Comparison of ENCODE assay signal across 8 cellular contexts in genomic region chr5:180209137-180209581, GRCh38. TPM values are rescaled to one million over a fixed set of nuclear protein-coding genes. Genes with fewer than 3 reads are reported as not detected.
DNase-seq lines count a peak whose midpoint lies in the region; ATAC-seq and TF ChIP-seq lines count a peak whose summit lies in the region.

Gene RASGEF1C (minus strand): TSS chr5:180209211. CDS start chr5:180138052, 71,159 bp downstream.

- in situ Hi-C loops in HAP-1 (cut with MboI; ENCODE audit: low sequenced_read_pairs) = no loop called here

- H3K27ac Mint-ChIP-seq in naive thymus-derived CD4-positive, alpha-beta T cell = peak within 1 kb of the TSS in 1 of 9 donors; percentile 52

- H3K27me3 ChIP-seq in HAP-1 (ENCODE audit: low read depth) = no peaks in the 10 kb centered on the region
- peaks cover 0 to 66% (median 10%) of the 10 kb centered on the region in 4 donors for H3K27me3 ChIP-seq in esophagus muscularis mucosa
- peaks cover 0 to 7% of the 10 kb centered on the region in 2 donors for H3K27me3 ChIP-seq in naive thymus-derived CD4-positive, alpha-beta T cell (ENCODE audit: control insufficient read depth in 2 of 2, insufficient read depth in 2 of 2, low read length in 2 of 2)

- WGBS in esophagus muscularis mucosa = 42% methylated on average over 2 of the region's 55 CpGs

- H3K4me1 Mint-ChIP-seq in naive thymus-derived CD4-positive, alpha-beta T cell = peaks cover 5 to 14% (median 9%) of the 10 kb centered on the region in 7 donors

- peaks cover 0 to 10% (median 6%) of the 10 kb centered on the region in 11 donors for H3K9me3 Mint-ChIP-seq in naive thymus-derived CD4-positive, alpha-beta T cell

- H3K4me1 ChIP-seq in HAP-1 = peaks cover 6% of the 10 kb centered on the region; the same call in 1 of the 2 replicates
- H3K4me1 ChIP-seq in esophagus muscularis mucosa = peaks cover 0 to 24% (median 15%) of the 10 kb centered on the region in 4 donors
- H3K4me1 ChIP-seq in naive thymus-derived CD4-positive, alpha-beta T cell (ENCODE audit: control insufficient read depth in 2 of 2, insufficient read depth in 2 of 2, low read length in 2 of 2) = no peaks in the 10 kb centered on the region

- H3K4me3 ChIP-seq in HAP-1 (peak within 1 kb of the TSS; percentile 44), esophagus muscularis mucosa (peak within 1 kb of the TSS; percentile 49 to 65 (median 50))
- H3K4me3 ChIP-seq in naive thymus-derived CD4-positive, alpha-beta T cell (ENCODE audit: low read length) = no peak within 1 kb of the TSS

- peaks cover 34 to 61% (median 48%) of the 10 kb centered on the region in 5 donors for H3K27me3 Mint-ChIP-seq in naive thymus-derived CD4-positive, alpha-beta T cell

- intact Hi-C loops in esophagus muscularis mucosa (cut with DNase I) = loop anchor here (5.0 kb wide), 1 partner anchor 82 kb away; no protein-coding TSS in a partner anchor
- intact Hi-C loops in naive thymus-derived CD4-positive, alpha-beta T cell (cut with micrococcal nuclease) = loop anchor here in 1 of 2 donors (10.0 kb wide), 1 partner anchor 84 kb away; no protein-coding TSS in a partner anchor

- DNase-seq in ELF-1 (ENCODE audit: low read depth, low spot score) (peak; percentile 52), HAP-1 (ENCODE audit: low spot score in 2 of 2) (peak; percentile 71 to 79), NCI-H345 treated with DMSO at 0.1 percent for 48 hours (lab: John Stamatoyannopoulos, UW; ENCODE audit: unreplicated experiment) (peak; percentile 23), esophagus muscularis mucosa (ENCODE audit: extremely low spot score) (no peak)
- peak; percentile 72 for DNase-seq in activated T-cell treated with anti-CD3 and anti-CD28 coated beads, Interleukin-2, amount 50 U/mL, for 1 hour
- peak; percentile 26 to 82 (median 56) for DNase-seq in naive thymus-derived CD4-positive, alpha-beta T cell
- peak; percentile 32 for DNase-seq in stimulated activated naive CD4-positive, alpha-beta T cell treated with Interleukin-2 at 50 U/mL for 16 hours (lab: John Stamatoyannopoulos, UW)

- H3K36me3 Mint-ChIP-seq in naive thymus-derived CD4-positive, alpha-beta T cell = peaks cover 0 to 3% (median 0%) of the 10 kb centered on the region in 5 donors

- H3K36me3 ChIP-seq in HAP-1 (replicated peaks) (no peaks in the 10 kb centered on the region), esophagus muscularis mucosa (no peaks in the 10 kb centered on the region)
- H3K36me3 ChIP-seq in naive thymus-derived CD4-positive, alpha-beta T cell (ENCODE audit: control insufficient read depth in 2 of 3, insufficient read depth in 3 of 3, low read length in 3 of 3) = no peaks in the 10 kb centered on the region

- POLR2A ChIA-PET in naive thymus-derived CD4-positive, alpha-beta T cell (lab: Charles Lee) = no interaction called here

- peak within 1 kb of the TSS; percentile 46 to 87 (median 62) for H3K4me3 Mint-ChIP-seq in naive thymus-derived CD4-positive, alpha-beta T cell

- no peak for TF ChIP-seq POLR2A in esophagus muscularis mucosa (IDR thresholded peaks at IDR 0.05; ENCODE audit: low read depth)

- CTCF ChIA-PET in naive thymus-derived CD4-positive, alpha-beta T cell (lab: Charles Lee) = no interaction called here

- no peak within 1 kb of the TSS for H3K27ac ChIP-seq in esophagus muscularis mucosa (replicated peaks in 1 of 4)
- no peak within 1 kb of the TSS for H3K27ac ChIP-seq in naive thymus-derived CD4-positive, alpha-beta T cell (ENCODE audit: low read depth, low read length)

- no peak for TF ChIP-seq EP300 in esophagus muscularis mucosa (IDR thresholded peaks at IDR 0.05)

- ATAC-seq in naive thymus-derived CD4-positive, alpha-beta T cell = peak; percentile 94
- ATAC-seq in HG03196 (IDR thresholded peaks at IDR 0.05; ENCODE audit: unreplicated experiment) = no peak

- TF ChIP-seq CTCF in esophagus muscularis mucosa (IDR thresholded peaks at IDR 0.05) = peak; percentile 30 to 49 (median 43)

- no peaks in the 10 kb centered on the region for H3K9me3 ChIP-seq in HAP-1
- H3K9me3 ChIP-seq in esophagus muscularis mucosa = no peaks in the 10 kb centered on the region
- no peaks in the 10 kb centered on the region for H3K9me3 ChIP-seq in naive thymus-derived CD4-positive, alpha-beta T cell (ENCODE audit: control insufficient read depth in 2 of 3, low read length in 3 of 3)

RNA-seq across cellular contexts. Expression of gene RASGEF1C, which starts in this region (rescaled TPM):
- 1 to 10 TPM; 1.2 to 3.1 (median 2.5) TPM for total RNA-seq in esophagus muscularis mucosa
- total RNA-seq in naive thymus-derived CD4-positive, alpha-beta T cell = not detected
- not detected for polyA plus RNA-seq in naive thymus-derived CD4-positive, alpha-beta T cell

Comparison
In these comparisons a context has a peak if more than half of its experiments do, and no peak if none do; other contexts are left out.
1. Peak in DNase-seq and ATAC-seq in naive thymus-derived CD4-positive, alpha-beta T cell; RNA of the gene not detected or under 1 TPM.